ENCODE assay signal across 16 cellular contexts in the genomic region with DNA sequence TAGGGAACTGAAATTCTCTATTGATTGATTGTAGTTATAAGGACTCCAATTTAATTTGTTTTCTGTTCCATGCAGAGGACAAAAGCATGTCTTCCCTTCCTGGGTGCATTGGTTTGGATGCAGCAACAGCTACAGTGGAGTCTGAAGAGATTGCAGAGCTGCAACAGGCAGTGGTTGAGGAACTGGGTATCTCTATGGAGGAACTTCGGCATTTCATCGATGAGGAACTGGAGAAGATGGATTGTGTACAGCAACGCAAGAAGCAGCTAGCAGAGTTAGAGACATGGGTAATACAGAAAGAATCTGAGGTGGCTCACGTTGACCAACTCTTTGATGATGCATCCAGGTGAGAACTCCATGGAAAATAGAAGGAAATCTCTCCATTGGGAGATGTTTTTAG. TPM values are rescaled to one million over a fixed set of nuclear protein-coding genes. Genes with fewer than 3 reads are reported as not detected.
DNase-seq lines count a peak whose midpoint lies in the region; ATAC-seq and TF ChIP-seq lines count a peak whose summit lies in the region.
"Had no signal": no experiment of that assay in that cellular context is flagged by ENCODE, and none has a peak within 500 bp of the region (broad histone marks: within the 10 kb centered on the region; RNA-seq: fewer than 3 reads in every experiment).

No MANE protein-coding gene starts in this region.

- H3K4me1 ChIP-seq in KMS-11 (ENCODE audit: low read depth, poor library complexity, severe bottlenecking) = peaks cover 19% of the 10 kb centered on the region

- DNase-seq in T-helper 2 cell treated with Interferon-gamma antibody and Interleukin-4, amounts not matched to agents 5 μg/mL and 100 μg/mL, for 36 hours (ENCODE audit: low spot score) = no peak
- DNase-seq in T-helper 2 cell (no peak), neural crest cell (ENCODE audit: low read depth, low spot score) (no peak), KG1 (lab: John Stamatoyannopoulos, UW) (no peak), amygdala (lab: John Stamatoyannopoulos, UW) (no peak)
- DNase-seq: activated naive CD4-positive, alpha-beta T cell; Kasumi-1; RPMI8226; upper lobe of right lung; WERI-Rb-1 had no signal

- H3K4me1 Mint-ChIP-seq in T-helper 2 cell treated with Interferon-gamma antibody and Interleukin-4, amounts not matched to agents 5 μg/mL and 100 μg/mL, for 36 hours (ENCODE audit: low read depth) = peaks cover 14% of the 10 kb centered on the region
- H3K4me1 Mint-ChIP-seq in activated T-helper 17 cell treated with anti-CD3 and anti-CD28 coated beads, Interleukin-2, amount 50 U/mL, for 72 hours = no peaks in the 10 kb centered on the region
- H3K4me1 Mint-ChIP-seq in neural crest cell = peaks cover 25% of the 10 kb centered on the region

- peak overlapping the region; percentile 98 for H3K4me3 Mint-ChIP-seq in T-helper 2 cell treated with Interferon-gamma antibody and Interleukin-4, amounts not matched to agents 5 μg/mL and 100 μg/mL, for 36 hours
- H3K4me3 Mint-ChIP-seq in activated T-helper 17 cell treated with anti-CD3 and anti-CD28 coated beads, Interleukin-2, amount 50 U/mL, for 72 hours = peak overlapping the region; percentile 94
- peak overlapping the region; percentile 100 for H3K4me3 Mint-ChIP-seq in neural crest cell

- H3K9me3 Mint-ChIP-seq in T-helper 2 cell treated with Interferon-gamma antibody and Interleukin-4, amounts not matched to agents 5 μg/mL and 100 μg/mL, for 36 hours = peaks cover 17% of the 10 kb centered on the region
- no peaks in the 10 kb centered on the region for H3K9me3 Mint-ChIP-seq in activated T-helper 17 cell treated with anti-CD3 and anti-CD28 coated beads, Interleukin-2, amount 50 U/mL, for 72 hours
- peaks cover 3% of the 10 kb centered on the region for H3K9me3 Mint-ChIP-seq in neural crest cell

- no peak overlapping the region for H3K9ac ChIP-seq in KMS-11

- no peaks in the 10 kb centered on the region for H4K20me1 ChIP-seq in KMS-11 (ENCODE audit: insufficient read depth)

- no peak overlapping the region for H3K27ac ChIP-seq in KMS-11
- H3K27ac ChIP-seq: WERI-Rb-1 had no signal

- H3K36me3 Mint-ChIP-seq in T-helper 2 cell treated with Interferon-gamma antibody and Interleukin-4, amounts not matched to agents 5 μg/mL and 100 μg/mL, for 36 hours (ENCODE audit: low read depth) = peaks cover 54% of the 10 kb centered on the region
- peaks cover 69% of the 10 kb centered on the region for H3K36me3 Mint-ChIP-seq in activated T-helper 17 cell treated with anti-CD3 and anti-CD28 coated beads, Interleukin-2, amount 50 U/mL, for 72 hours (ENCODE audit: low read depth)
- peaks cover 40% of the 10 kb centered on the region for H3K36me3 Mint-ChIP-seq in neural crest cell (ENCODE audit: low read depth)

- ATAC-seq in activated T-helper 17 cell treated with anti-CD3 and anti-CD28 coated beads, Interleukin-2, amount 50 U/mL, for 72 hours (replicated peaks) = no peak
- ATAC-seq in GM18907 (IDR thresholded peaks at IDR 0.05; ENCODE audit: unreplicated experiment) = no peak
- ATAC-seq: upper lobe of right lung had no signal

- H3K79me2 ChIP-seq in KMS-11 (ENCODE audit: insufficient read depth, low read depth) = peaks cover 14% of the 10 kb centered on the region; the same call in 1 of the 2 replicates

- no peaks in the 10 kb centered on the region for H3K27me3 ChIP-seq in KMS-11 (ENCODE audit: insufficient read depth, low read depth)
- H3K27me3 ChIP-seq: upper lobe of right lung had no signal

- H3K27ac Mint-ChIP-seq in T-helper 2 cell treated with Interferon-gamma antibody and Interleukin-4, amounts not matched to agents 5 μg/mL and 100 μg/mL, for 36 hours = peak overlapping the region; percentile 67
- H3K27ac Mint-ChIP-seq in activated T-helper 17 cell treated with anti-CD3 and anti-CD28 coated beads, Interleukin-2, amount 50 U/mL, for 72 hours = no peak overlapping the region
- no peak overlapping the region for H3K27ac Mint-ChIP-seq in neural crest cell (ENCODE audit: unreplicated experiment)

- no peaks in the 10 kb centered on the region for H3K27me3 Mint-ChIP-seq in T-helper 2 cell treated with Interferon-gamma antibody and Interleukin-4, amounts not matched to agents 5 μg/mL and 100 μg/mL, for 36 hours (ENCODE audit: low read depth)
- no peaks in the 10 kb centered on the region for H3K27me3 Mint-ChIP-seq in activated T-helper 17 cell treated with anti-CD3 and anti-CD28 coated beads, Interleukin-2, amount 50 U/mL, for 72 hours
- no peaks in the 10 kb centered on the region for H3K27me3 Mint-ChIP-seq in neural crest cell (ENCODE audit: low read depth)

- H3K4me3 ChIP-seq in KMS-11 (IDR thresholded peaks at IDR 0.05; ENCODE audit: insufficient read depth, low read depth, low read length) = no peak overlapping the region

- no peak for TF ChIP-seq CTCF in KMS-11 (conservative IDR thresholded peaks at IDR 0.05; ENCODE audit: low read depth, low read length)
- TF ChIP-seq CTCF in neural crest cell (conservative IDR thresholded peaks at IDR 0.05) = no peak

- H3K4me2 ChIP-seq in KMS-11 = peak overlapping the region; percentile 73; the same call in 1 of the 2 replicates

- no peak overlapping the region for H2AFZ ChIP-seq in KMS-11 (ENCODE audit: low read depth)

- peaks cover 27% of the 10 kb centered on the region; the same call in 1 of the 2 replicates for H3K36me3 ChIP-seq in KMS-11 (ENCODE audit: insufficient read depth)

RNA-seq across cellular contexts. Expression of gene SETDB1, which starts 1.5 kb away (rescaled TPM):
- 10 to 100 TPM; 49.3 to 74.3 TPM for total RNA-seq in activated T-helper 17 cell treated with anti-CD3 and anti-CD28 coated beads, Interleukin-2, amount 50 U/mL, for 72 hours
- 77.9 and 81.6 TPM in 2 replicates for total RNA-seq in neural crest cell

RNA-seq across cellular contexts. Expression of gene CTXND2, which starts 40.7 kb away (rescaled TPM):
- total RNA-seq in activated T-helper 17 cell treated with anti-CD3 and anti-CD28 coated beads, Interleukin-2, amount 50 U/mL, for 72 hours = not detected
- total RNA-seq in neural crest cell = not detected in 2 replicates
- total RNA-seq: A673, Daoy, smooth muscle cell, upper lobe of right lung had no signal

RNA-seq across cellular contexts. Expression of gene CERS2, which starts 47.0 kb away (rescaled TPM):
- 100 to 1,000 TPM; 114 to 212 TPM for total RNA-seq in activated T-helper 17 cell treated with anti-CD3 and anti-CD28 coated beads, Interleukin-2, amount 50 U/mL, for 72 hours
- total RNA-seq in neural crest cell = 149 and 156 TPM in 2 replicates

RNA-seq across cellular contexts. Expression of gene ARNT, which starts 51.2 kb away (rescaled TPM):
- total RNA-seq in activated T-helper 17 cell treated with anti-CD3 and anti-CD28 coated beads, Interleukin-2, amount 50 U/mL, for 72 hours = 10 to 100 TPM; 28.4 to 50.4 TPM
- total RNA-seq in neural crest cell = 28.2 and 29.0 TPM in 2 replicates

RNA-seq across cellular contexts. Expression of gene ANXA9, which starts 54.5 kb away (rescaled TPM):
- total RNA-seq in activated T-helper 17 cell treated with anti-CD3 and anti-CD28 coated beads, Interleukin-2, amount 50 U/mL, for 72 hours = under 1 TPM; 0.19 to 0.30 TPM
- not detected in 2 replicates for total RNA-seq in neural crest cell
- total RNA-seq: A673, Daoy had no signal
